9 cellular contexts compared by ENCODE assay signal in the genomic region with DNA sequence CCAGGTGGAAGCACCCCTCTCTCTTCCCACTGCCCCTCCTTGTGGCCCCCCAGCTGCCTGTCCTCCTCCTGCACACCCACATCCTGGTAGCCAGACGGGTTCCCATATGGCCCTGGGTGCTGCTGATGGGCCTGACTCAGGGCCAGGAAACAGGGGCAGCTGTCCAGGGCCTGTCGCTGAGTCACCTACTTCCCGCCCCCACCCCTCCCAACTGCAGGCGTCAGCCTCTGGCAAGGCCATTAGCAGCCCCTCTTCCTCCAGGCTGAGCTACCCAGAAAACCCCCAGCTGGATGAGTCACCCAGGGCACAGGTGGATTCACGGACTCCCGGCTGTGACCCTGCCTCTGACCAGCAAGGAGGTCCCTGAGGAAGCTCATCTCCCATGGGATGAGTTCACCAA. TPM values are rescaled to one million over a fixed set of nuclear protein-coding genes. Genes with fewer than 3 reads are reported as not detected.
DNase-seq lines count a peak whose midpoint lies in the region; ATAC-seq, FAIRE-seq and TF ChIP-seq lines count a peak whose summit lies in the region.
"Had no signal": no experiment of that assay in that cellular context is flagged by ENCODE, and none has a peak within 500 bp of the region (broad histone marks: within the 10 kb centered on the region; RNA-seq: fewer than 3 reads in every experiment).

No MANE protein-coding gene starts in this region.

- H3K79me2 ChIP-seq in astrocyte (ENCODE audit: insufficient read depth, low read length), result no peaks in the 10 kb centered on the region

- no peak overlapping the region for H2AFZ ChIP-seq in astrocyte (ENCODE audit: low read depth, low read length)

- H3K9me3 Mint-ChIP-seq in astrocyte (ENCODE audit: unreplicated experiment), result peaks cover 3% of the 10 kb centered on the region

- no peak overlapping the region for H3K4me3 ChIP-seq in AG10803 (ENCODE audit: low read length)
- no peak overlapping the region for H3K4me3 ChIP-seq in astrocyte (ENCODE audit: insufficient read depth, low read depth, low read length)
- no peak overlapping the region for H3K4me3 ChIP-seq in tibial artery

- H3K27ac ChIP-seq in astrocyte (ENCODE audit: low read depth, low read length), result no peak overlapping the region
- H3K27ac ChIP-seq in tibial artery, result no peak overlapping the region

- peaks cover 6% of the 10 kb centered on the region for H3K36me3 Mint-ChIP-seq in astrocyte (ENCODE audit: low read depth, unreplicated experiment)
- H3K36me3 Mint-ChIP-seq: brain had no signal

- no peaks in the 10 kb centered on the region for H3K36me3 ChIP-seq in astrocyte (ENCODE audit: insufficient read depth, low read length)
- no peaks in the 10 kb centered on the region for H3K36me3 ChIP-seq in tibial artery

- DNase-seq in AG10803 (ENCODE audit: low read depth), result peak; percentile 62
- peak; percentile 97 for DNase-seq in HTR-8/SVneo (ENCODE audit: insufficient read length, low spot score)
- DNase-seq in astrocyte (ENCODE audit: low read depth), result peak; percentile 86
- peak; percentile 85 for DNase-seq in iPS-NIHi7 (ENCODE audit: extremely low spot score)
- DNase-seq in activated gamma-delta T cell treated with Interleukin-2 at 50 U/mL for 16 hours, result no peak
- DNase-seq in OCI-M2 (lab: John Stamatoyannopoulos, UW; ENCODE audit: unreplicated experiment), result no peak
- no peak for DNase-seq in tibial artery

- H3K9ac ChIP-seq in astrocyte (ENCODE audit: low read length), result no peak overlapping the region

- peak overlapping the region; percentile 36 for H3K4me2 ChIP-seq in astrocyte (ENCODE audit: low read length)

- no peak overlapping the region for H3K27ac Mint-ChIP-seq in astrocyte (ENCODE audit: unreplicated experiment)

- H3K4me1 ChIP-seq in astrocyte (ENCODE audit: insufficient read depth, low read length) (no peaks in the 10 kb centered on the region), tibial artery (peaks cover 0 to 9% (median 5%) of the 10 kb centered on the region in 4 donors)

- TF ChIP-seq CTCF in AG10803 (conservative IDR thresholded peaks at IDR 0.05; ENCODE audit: low read length), result no peak
- TF ChIP-seq CTCF in astrocyte (IDR thresholded peaks at IDR 0.05; ENCODE audit: insufficient read depth, low read depth, low read length), result no peak
- TF ChIP-seq CTCF in tibial artery (IDR thresholded peaks at IDR 0.05), result no peak

- H3K9me3 ChIP-seq in astrocyte (ENCODE audit: insufficient read depth, low read depth, low read length), result peaks cover 4% of the 10 kb centered on the region
- H3K9me3 ChIP-seq in tibial artery, result peaks cover 0 to 18% (median 5%) of the 10 kb centered on the region in 3 donors

- peaks cover 4% of the 10 kb centered on the region for H3K27me3 ChIP-seq in astrocyte (ENCODE audit: insufficient read depth, low read length)
- peaks cover 0 to 20% of the 10 kb centered on the region in 2 donors for H3K27me3 ChIP-seq in tibial artery

- H4K20me1 ChIP-seq in astrocyte (ENCODE audit: insufficient read depth, low read length), result no peaks in the 10 kb centered on the region

- no peak overlapping the region for H3K4me3 Mint-ChIP-seq in astrocyte (ENCODE audit: unreplicated experiment)
- H3K4me3 Mint-ChIP-seq: brain had no signal

- peaks cover 6% of the 10 kb centered on the region for H3K27me3 Mint-ChIP-seq in astrocyte (ENCODE audit: low read depth, unreplicated experiment)

- peaks cover 4% of the 10 kb centered on the region for H3K4me1 Mint-ChIP-seq in astrocyte (ENCODE audit: low read depth, unreplicated experiment)

- ATAC-seq in GM21529 (IDR thresholded peaks at IDR 0.05; ENCODE audit: unreplicated experiment), result no peak

- peak; percentile 84 for FAIRE-seq in HTR-8/SVneo (lab: Jason Lieb, UNC)
- FAIRE-seq in astrocyte (lab: Jason Lieb, UNC), result no peak

- intact Hi-C loops in tibial artery (cut with DNase I; ENCODE audit: low total_unique reads), result no loop called here

RNA-seq across cellular contexts. Expression of a gene that starts 6.9 kb away (rescaled TPM):
- total RNA-seq in astrocyte, result 23.4 and 26.3 TPM in 2 replicates

Comparison
In these comparisons a context has a peak if more than half of its experiments do, and no peak if none do; other contexts are left out.
1. DNase-seq: peak in AG10803 (single experiment), HTR-8/SVneo (single experiment), astrocyte (single experiment) and iPS-NIHi7 (single experiment); none in activated gamma-delta T cell treated with Interleukin-2 at 50 U/mL for 16 hours (single experiment), OCI-M2 (single experiment) and tibial artery (0 of 2).